ENCODE assay signal across 8 cellular contexts in genomic region chr9:131407717-131408195, GRCh38. TPM values are rescaled to one million over a fixed set of nuclear protein-coding genes. Genes with fewer than 3 reads are reported as not detected.
DNase-seq lines count a peak whose midpoint lies in the region; ATAC-seq and TF ChIP-seq lines count a peak whose summit lies in the region.

No MANE protein-coding gene starts in this region.

- peaks cover 35% of the 10 kb centered on the region for H3K36me3 Mint-ChIP-seq in activated T-cell treated with anti-CD3 and anti-CD28 coated beads, Interleukin-2, amount 50 U/mL, for 24 hours (ENCODE audit: low read depth)
- peaks cover 23% of the 10 kb centered on the region for H3K36me3 Mint-ChIP-seq in nephron (ENCODE audit: low read depth)

- peak overlapping the region; percentile 89 for H3K27ac Mint-ChIP-seq in activated T-cell treated with anti-CD3 and anti-CD28 coated beads, Interleukin-2, amount 50 U/mL, for 24 hours
- H3K27ac Mint-ChIP-seq in nephron = peak overlapping the region; percentile 68 to 79 (median 70)

- peak overlapping the region; percentile 44 for H3K27ac ChIP-seq in KOPT-K1 (ENCODE audit: low read depth, low read length, poor library complexity, severe bottlenecking)
- H3K27ac ChIP-seq in esophagus squamous epithelium = peak overlapping the region; percentile 50 to 81 (median 76)

- H3K9me3 Mint-ChIP-seq in activated T-cell treated with anti-CD3 and anti-CD28 coated beads, Interleukin-2, amount 50 U/mL, for 24 hours = no peaks in the 10 kb centered on the region
- no peaks in the 10 kb centered on the region for H3K9me3 Mint-ChIP-seq in nephron

- DNase-seq in AG08395 (ENCODE audit: low spot score) (peak; percentile 47), esophagus squamous epithelium (lab: John Stamatoyannopoulos, UW) (no peak)
- no peak for DNase-seq in activated T-cell treated with anti-CD3 and anti-CD28 coated beads, Interleukin-2, amount 50 U/mL, for 24 hours

- intact Hi-C loops in esophagus squamous epithelium (cut with DNase I) = no loop called here

- ATAC-seq in GM19395 (IDR thresholded peaks at IDR 0.05; ENCODE audit: unreplicated experiment) (no peak), HG03108 (IDR thresholded peaks at IDR 0.05; ENCODE audit: unreplicated experiment) (no peak), HG02642 (IDR thresholded peaks at IDR 0.05; ENCODE audit: poor library complexity, unreplicated experiment) (no peak)

- H3K4me1 ChIP-seq in esophagus squamous epithelium = peaks cover 78 to 100% (median 95%) of the 10 kb centered on the region in 3 donors

- TF ChIP-seq CTCF in esophagus squamous epithelium (IDR thresholded peaks at IDR 0.05) = peak in 4 of 6 experiments; percentile 35 to 67 (median 41)
- peak in 1 of 3 experiments; percentile 23 for TF ChIP-seq CTCF in nephron (IDR thresholded peaks at IDR 0.05; ENCODE audit: unreplicated experiment in 3 of 3)

- H3K27me3 ChIP-seq in esophagus squamous epithelium = no peaks in the 10 kb centered on the region

- H3K9me3 ChIP-seq in KOPT-K1 (ENCODE audit: insufficient read depth, low read length, poor library complexity, severe bottlenecking) = no peaks in the 10 kb centered on the region
- H3K9me3 ChIP-seq in esophagus squamous epithelium = no peaks in the 10 kb centered on the region

- no peak for TF ChIP-seq POLR2A in esophagus squamous epithelium (IDR thresholded peaks at IDR 0.05)

- no peaks in the 10 kb centered on the region; the same call in 1 of the 2 replicates for H3K36me3 ChIP-seq in KOPT-K1 (ENCODE audit: insufficient read depth, low read length)
- peaks cover 0 to 3% (median 0%) of the 10 kb centered on the region in 3 donors for H3K36me3 ChIP-seq in esophagus squamous epithelium

- peaks cover 88% of the 10 kb centered on the region for H3K4me1 Mint-ChIP-seq in activated T-cell treated with anti-CD3 and anti-CD28 coated beads, Interleukin-2, amount 50 U/mL, for 24 hours (ENCODE audit: low read depth)
- peaks cover 79% of the 10 kb centered on the region for H3K4me1 Mint-ChIP-seq in nephron

- H3K4me3 ChIP-seq in esophagus squamous epithelium = peak overlapping the region in 3 of 4 donors; percentile 11 to 51 (median 19)

- 12 to 26% methylated on average over 10 to 13 of the region's 13 CpGs for WGBS in esophagus squamous epithelium, 2 donors

- H3K4me3 Mint-ChIP-seq in activated T-cell treated with anti-CD3 and anti-CD28 coated beads, Interleukin-2, amount 50 U/mL, for 24 hours = peak overlapping the region; percentile 67
- peak overlapping the region; percentile 11 to 46 (median 43) for H3K4me3 Mint-ChIP-seq in nephron

- no peaks in the 10 kb centered on the region for H3K27me3 Mint-ChIP-seq in activated T-cell treated with anti-CD3 and anti-CD28 coated beads, Interleukin-2, amount 50 U/mL, for 24 hours
- no peaks in the 10 kb centered on the region for H3K27me3 Mint-ChIP-seq in nephron (ENCODE audit: low read depth)

RNA-seq across cellular contexts. Expression of gene PRRC2B, which starts 13.9 kb away (rescaled TPM):
- total RNA-seq in esophagus squamous epithelium = 10 to 100 TPM; 46.6 to 73.8 (median 62.9) TPM
